ENCODE assay signal across 22 cellular contexts in the genomic region with DNA sequence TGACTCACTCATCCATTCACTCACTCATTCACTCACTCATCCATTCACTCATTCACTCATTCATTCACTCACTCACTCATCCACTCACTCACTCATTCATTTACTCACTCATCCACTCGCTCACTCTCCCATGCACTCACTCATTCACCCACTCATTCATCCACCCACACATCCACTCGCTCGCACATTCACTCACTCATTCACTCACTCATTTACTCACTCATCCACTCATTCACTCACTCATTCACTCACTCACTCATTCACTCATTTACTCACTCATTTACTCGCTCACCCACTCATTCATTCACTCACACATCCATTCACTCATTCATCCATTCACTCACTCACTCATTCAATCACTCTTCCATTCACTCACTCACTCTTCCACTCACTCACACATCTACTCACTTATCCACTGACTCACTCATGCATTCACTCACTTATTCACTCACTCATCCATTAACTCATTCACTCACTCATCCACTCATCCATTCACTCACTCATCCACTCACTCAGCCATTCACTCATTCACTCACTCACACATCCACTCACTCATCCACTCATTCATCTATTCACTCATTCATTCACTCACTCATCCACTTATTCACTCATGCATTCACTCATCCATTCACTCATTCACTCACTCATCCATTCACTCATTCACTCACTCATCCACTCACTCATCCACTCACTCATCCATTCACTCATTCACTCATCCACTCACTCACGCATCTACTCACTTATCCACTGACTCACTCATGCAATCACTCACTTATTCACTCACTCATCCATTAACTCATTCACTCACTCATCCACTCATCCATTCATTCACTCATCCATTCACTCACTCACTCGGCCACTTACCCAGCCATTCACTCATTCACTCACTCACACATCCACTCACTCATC.
DNase-seq lines count a peak whose midpoint lies in the region; ATAC-seq, FAIRE-seq and TF ChIP-seq lines count a peak whose summit lies in the region.
"Had no signal": no experiment of that assay in that cellular context is flagged by ENCODE, and none has a peak within 500 bp of the region (broad histone marks: within the 10 kb centered on the region; RNA-seq: fewer than 3 reads in every experiment).

No MANE protein-coding gene starts in this region.

- peaks cover 55% of the 10 kb centered on the region for H3K36me3 Mint-ChIP-seq in activated T-cell treated with anti-CD3 and anti-CD28 coated beads, Interleukin-2, amount 50 U/mL, for 24 hours (ENCODE audit: low read depth)

- H3K36me3 ChIP-seq in HEK293 (ENCODE audit: control insufficient read depth in 2 of 2, insufficient read depth in 1 of 2, low read length in 2 of 2) (no peaks in the 10 kb centered on the region), bronchial epithelial cell (ENCODE audit: control insufficient read depth, insufficient read depth, low read length) (no peaks in the 10 kb centered on the region)

- no peaks in the 10 kb centered on the region for H3K27me3 Mint-ChIP-seq in activated T-cell treated with anti-CD3 and anti-CD28 coated beads, Interleukin-2, amount 50 U/mL, for 24 hours
- H3K27me3 Mint-ChIP-seq: CD4-positive, CD25-positive, alpha-beta regulatory T cell had no signal

- peaks cover 22% of the 10 kb centered on the region for H3K9me3 Mint-ChIP-seq in activated T-cell treated with anti-CD3 and anti-CD28 coated beads, Interleukin-2, amount 50 U/mL, for 24 hours

- POLR2A ChIA-PET in HEK293 (lab: Yijun Ruan, JAX): no interaction called here

- no peaks in the 10 kb centered on the region for H3K4me1 ChIP-seq in HEK293 (ENCODE audit: control insufficient read depth, insufficient read depth, low read length)

- H3K4me3 ChIP-seq in HEK293 (ENCODE audit: low read depth, low read length) (no peak overlapping the region), bronchial epithelial cell (ENCODE audit: low read depth, low read length) (no peak overlapping the region)

- FAIRE-seq in bronchial epithelial cell (lab: Jason Lieb, UNC): peak; percentile 89
- FAIRE-seq in frontal cortex (lab: Jason Lieb, UNC): no peak
- FAIRE-seq: HepG2 had no signal

- H3K4me3 Mint-ChIP-seq in activated T-cell treated with anti-CD3 and anti-CD28 coated beads, Interleukin-2, amount 50 U/mL, for 24 hours: no peak overlapping the region
- H3K4me3 Mint-ChIP-seq: CD4-positive, CD25-positive, alpha-beta regulatory T cell; H9 had no signal

- intact Hi-C loops in sciatic nerve (cut with DNase I): no loop called here

- no peaks in the 10 kb centered on the region for H3K27me3 ChIP-seq in bronchial epithelial cell (ENCODE audit: control insufficient read depth, insufficient read depth, low read length)

- CTCF ChIA-PET in HEK293 (lab: Yijun Ruan, JAX): no interaction called here

- no peak overlapping the region for H3K27ac ChIP-seq in HEK293 (ENCODE audit: extremely low read depth, low read depth, low read length)
- H3K27ac ChIP-seq: HL-60, RWPE1 had no signal

- no peaks in the 10 kb centered on the region for H3K9me3 ChIP-seq in HEK293 (ENCODE audit: control insufficient read depth, insufficient read depth, low read depth, low read length)

- peak; percentile 10 to 15 for DNase-seq in activated T-cell treated with anti-CD3 and anti-CD28 coated beads, Interleukin-2, amount 50 U/mL, for 48 hours
- DNase-seq in activated T-cell treated with anti-CD3 and anti-CD28 coated beads, Interleukin-2, amount 50 U/mL, for 24 hours: no peak
- DNase-seq in bronchial epithelial cell (ENCODE audit: low read depth) (no peak), sciatic nerve (ENCODE audit: low spot score) (peak; percentile 9), NCI-H82 (lab: John Stamatoyannopoulos, UW) (no peak), frontal cortex (ENCODE audit: low spot score in 2 of 2) (no peak)
- no peak for DNase-seq in central memory CD4-positive, alpha-beta T cell
- DNase-seq: CD4-positive, CD25-positive, alpha-beta regulatory T cell; EL; GF-D8; H9; KG1; NCI-H1092; NCI-H1436; NCI-H187 treated with DMSO at 0.1 percent for 48 hours; NCI-H2227 treated with DMSO at 0.1 percent for 48 hours; NCI-H510A; SHP77 treated with DMSO at 0.1 percent for 48 hours had no signal

- no peak for ATAC-seq in sciatic nerve
- ATAC-seq: HepG2 had no signal

- no peak overlapping the region for H3K27ac Mint-ChIP-seq in activated T-cell treated with anti-CD3 and anti-CD28 coated beads, Interleukin-2, amount 50 U/mL, for 24 hours
- H3K27ac Mint-ChIP-seq: CD4-positive, CD25-positive, alpha-beta regulatory T cell; H9 had no signal

- peaks cover 37% of the 10 kb centered on the region for H3K4me1 Mint-ChIP-seq in activated T-cell treated with anti-CD3 and anti-CD28 coated beads, Interleukin-2, amount 50 U/mL, for 24 hours (ENCODE audit: low read depth)

- TF ChIP-seq CTCF in HEK293 (tag by site-specific recombination; IDR thresholded peaks at IDR 0.05) (no peak), bronchial epithelial cell (IDR thresholded peaks at IDR 0.05; ENCODE audit: insufficient read depth, low read length, severe bottlenecking) (no peak)

TF ChIP-seq in HEK293, 187 proteins besides CTCF, POLR2A, EP300 and RAD21:
- TF ChIP-seq ZFP69B (tag by site-specific recombination; IDR thresholded peaks at IDR 0.05) (no peak), ZNF785 (tag by site-specific recombination; IDR thresholded peaks at IDR 0.05) (0 out of 2 replicates have a peak, but pooled peaks have one; percentile 14), ZNF24 (tag by site-specific recombination; IDR thresholded peaks at IDR 0.05) (0 out of 2 replicates have a peak, but pooled peaks have one; percentile 5)

Comparison
In these comparisons a context has a peak if more than half of its experiments do, and no peak if none do; other contexts are left out.
1. DNase-seq: peak in activated T-cell treated with anti-CD3 and anti-CD28 coated beads, Interleukin-2, amount 50 U/mL, for 48 hours (2 of 2) and sciatic nerve (single experiment); none in activated T-cell treated with anti-CD3 and anti-CD28 coated beads, Interleukin-2, amount 50 U/mL, for 24 hours (single experiment), bronchial epithelial cell (single experiment), central memory CD4-positive, alpha-beta T cell (single experiment), NCI-H82 (single experiment) and frontal cortex (0 of 2).